26 cellular contexts compared by ENCODE assay signal in the genomic region with DNA sequence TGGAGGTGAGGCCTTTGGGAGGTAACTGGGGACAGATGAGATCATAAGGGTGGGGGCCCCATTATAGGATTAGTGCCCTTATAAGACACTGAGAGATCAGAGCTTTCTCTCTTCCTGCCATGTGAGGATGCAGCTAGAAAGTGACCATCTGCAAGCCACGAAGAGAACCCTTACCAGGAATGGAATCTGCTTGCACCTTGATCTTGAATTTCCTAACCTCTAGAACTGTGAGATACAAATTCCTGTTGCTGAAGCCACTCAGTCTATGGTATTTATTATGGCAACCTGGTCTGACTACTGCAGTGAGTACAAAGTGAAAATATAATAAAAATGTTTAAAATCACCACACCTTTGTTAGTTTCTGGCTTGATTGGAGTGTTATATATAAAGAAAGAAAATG.
"Had no signal": no experiment of that assay in that cellular context is flagged by ENCODE, and none has a peak within 500 bp of the region (broad histone marks: within the 10 kb centered on the region; RNA-seq: fewer than 3 reads in every experiment).

No MANE protein-coding gene starts in this region.

- ATAC-seq: activated CD8-positive, alpha-beta T cell treated with anti-CD3 and anti-CD28 coated beads, Interleukin-2, amount 10 ng/mL, durations not matched to agents 7 days and 5 days; activated naive CD4-positive, alpha-beta T cell treated with anti-CD3 and anti-CD28 coated beads, Interleukin-2, amount 50 U/mL, for 72 hours; activated naive CD8-positive, alpha-beta T cell treated with anti-CD3 and anti-CD28 coated beads, Interleukin-2, amount 50 U/mL, for 24 hours; WTC11 had no signal

- H3K27ac ChIP-seq: ascending aorta had no signal

- H3K4me1 ChIP-seq: ascending aorta had no signal

- H3K36me3 ChIP-seq: ascending aorta had no signal

- H3K4me3 ChIP-seq: ascending aorta had no signal

- DNase-seq: activated CD4-positive, alpha-beta T cell treated with anti-CD3 and anti-CD28 coated beads for 48 hours; activated CD4-positive, alpha-beta T cell treated with anti-CD3 and anti-CD28 coated beads, Interleukin-2, amount 50 U/mL, for 4 hours; activated CD4-positive, CD25-positive, alpha-beta regulatory T cell treated with anti-CD3 and anti-CD28 coated beads, Interleukin-2, amount 50 U/mL, for 72 hours; activated CD8-positive, alpha-beta memory T cell treated with anti-CD3 and anti-CD28 coated beads, Interleukin-2, amount 50 U/mL, for 48 hours; activated CD8-positive, alpha-beta T cell treated with anti-CD3 and anti-CD28 coated beads, Interleukin-2, amount 10 ng/mL, durations not matched to agents 7 days and 5 days; activated effector memory CD4-positive, alpha-beta T cell treated with Interleukin-2 at 50 U/mL for 16 hours; activated naive CD4-positive, alpha-beta T cell; activated naive CD8-positive, alpha-beta T cell treated with anti-CD3 and anti-CD28 coated beads, Interleukin-2, amount 50 U/mL, for 24 hours; activated T-cell treated with anti-CD3 and anti-CD28 coated beads, Interleukin-2, amount 50 U/mL, for 1 hour; amniotic stem cell; cerebellar nuclear complex; Karpas-422; NCI-H1092; NCI-H1930; NCI-H2107; NCI-H2171 treated with DMSO at 0.1 percent for 48 hours; NCI-H345; NCI-H510A; NCI-H526 treated with DMSO at 0.1 percent for 48 hours; SHP77 treated with DMSO at 0.1 percent for 48 hours had no signal

- H3K27ac Mint-ChIP-seq: activated CD8-positive, alpha-beta T cell treated with anti-CD3 and anti-CD28 coated beads, Interleukin-2, amount 10 ng/mL, durations not matched to agents 7 days and 5 days; activated naive CD4-positive, alpha-beta T cell treated with anti-CD3 and anti-CD28 coated beads, Interleukin-2, amount 50 U/mL, for 72 hours; activated naive CD8-positive, alpha-beta T cell treated with anti-CD3 and anti-CD28 coated beads, Interleukin-2, amount 50 U/mL, for 24 hours; brain; T-helper 1 cell treated with Interleukin-12 subunit alpha and Interleukin-12 subunit beta and Interleukin-4 antibody, amounts not matched to agents 30 μg/mL and 1 μg/mL, for 36 hours; WTC11 had no signal

- FAIRE-seq: RCC 7860 had no signal

- H3K36me3 Mint-ChIP-seq: activated naive CD4-positive, alpha-beta T cell treated with anti-CD3 and anti-CD28 coated beads, Interleukin-2, amount 50 U/mL, for 72 hours; brain; WTC11 had no signal

- H3K27me3 Mint-ChIP-seq: brain had no signal

- H3K9me3 ChIP-seq: ascending aorta had no signal

- H3K4me3 Mint-ChIP-seq: activated CD8-positive, alpha-beta T cell treated with anti-CD3 and anti-CD28 coated beads, Interleukin-2, amount 10 ng/mL, durations not matched to agents 7 days and 5 days; activated naive CD8-positive, alpha-beta T cell treated with anti-CD3 and anti-CD28 coated beads, Interleukin-2, amount 50 U/mL, for 24 hours; brain; T-helper 1 cell treated with Interleukin-12 subunit alpha and Interleukin-12 subunit beta and Interleukin-4 antibody, amounts not matched to agents 30 μg/mL and 1 μg/mL, for 36 hours; WTC11 had no signal

- H3K4me1 Mint-ChIP-seq: activated naive CD8-positive, alpha-beta T cell treated with anti-CD3 and anti-CD28 coated beads, Interleukin-2, amount 50 U/mL, for 24 hours had no signal

- H3K27me3 ChIP-seq: ascending aorta had no signal

- H3K9me3 Mint-ChIP-seq: activated naive CD4-positive, alpha-beta T cell treated with anti-CD3 and anti-CD28 coated beads, Interleukin-2, amount 50 U/mL, for 72 hours; T-helper 1 cell treated with Interleukin-12 subunit alpha and Interleukin-12 subunit beta and Interleukin-4 antibody, amounts not matched to agents 30 μg/mL and 1 μg/mL, for 36 hours had no signal
